16 cellular contexts compared by ENCODE assay signal in genomic region chr2:189483571-189484415, GRCh38. TPM values are rescaled to one million over a fixed set of nuclear protein-coding genes. Genes with fewer than 3 reads are reported as not detected.
DNase-seq lines count a peak whose midpoint lies in the region; ATAC-seq, FAIRE-seq and TF ChIP-seq lines count a peak whose summit lies in the region.
"Had no signal": no experiment of that assay in that cellular context is flagged by ENCODE, and none has a peak within 500 bp of the region (broad histone marks: within the 10 kb centered on the region; RNA-seq: fewer than 3 reads in every experiment).

No MANE protein-coding gene starts in this region.

- H3K4me3 ChIP-seq in K562 (no peak overlapping the region), mesendoderm (ENCODE audit: low read length) (no peak overlapping the region), smooth muscle cell (no peak overlapping the region)
- no peak overlapping the region for H3K4me3 ChIP-seq in naive thymus-derived CD4-positive, alpha-beta T cell (ENCODE audit: low read length)
- H3K4me3 ChIP-seq: SJCRH30 had no signal

- no peaks in the 10 kb centered on the region; a peak in 1 of 5 replicates for H3K4me1 ChIP-seq in K562 (replicated peaks in 1 of 2; ENCODE audit: control insufficient read depth in 2 of 2, insufficient read depth in 2 of 2, low read length in 2 of 2)
- H3K4me1 ChIP-seq in mesendoderm (ENCODE audit: control insufficient read depth, low read depth, low read length) = no peaks in the 10 kb centered on the region
- H3K4me1 ChIP-seq in smooth muscle cell (ENCODE audit: low read depth) = no peaks in the 10 kb centered on the region
- H3K4me1 ChIP-seq in naive thymus-derived CD4-positive, alpha-beta T cell (ENCODE audit: control insufficient read depth in 2 of 2, insufficient read depth in 2 of 2, low read length in 2 of 2) = no peaks in the 10 kb centered on the region
- H3K4me1 ChIP-seq: SJCRH30 had no signal

- no peak for TF ChIP-seq EP300 in K562 (IDR thresholded peaks at IDR 0.05; ENCODE audit: low read length)

- no TSS peak for BruUV-seq in K562 (replicated peaks; lab: Mats Ljungman, UMichigan)

- FAIRE-seq in K562 (lab: Jason Lieb, UNC) = no peak
- FAIRE-seq: D721Med had no signal

- CTCF ChIA-PET in K562 (lab: Yijun Ruan, JAX; ENCODE audit: low intra/inter-chr PET ratio) = no interaction called here
- CTCF ChIA-PET in naive thymus-derived CD4-positive, alpha-beta T cell (lab: Charles Lee) = no interaction called here

- no peaks in the 10 kb centered on the region for H3K4me1 Mint-ChIP-seq in activated naive CD8-positive, alpha-beta T cell treated with anti-CD3 and anti-CD28 coated beads, Interleukin-2, amount 50 U/mL, for 24 hours
- no peaks in the 10 kb centered on the region for H3K4me1 Mint-ChIP-seq in activated naive CD8-positive, alpha-beta T cell treated with anti-CD3 and anti-CD28 coated beads for 36 hours
- H3K4me1 Mint-ChIP-seq in naive thymus-derived CD4-positive, alpha-beta T cell = peaks cover 0 to 1% (median 0%) of the 10 kb centered on the region in 7 donors

- no peak overlapping the region for H3K27ac Mint-ChIP-seq in activated naive CD8-positive, alpha-beta T cell treated with anti-CD3 and anti-CD28 coated beads, Interleukin-2, amount 50 U/mL, for 24 hours
- H3K27ac Mint-ChIP-seq in activated naive CD8-positive, alpha-beta T cell treated with anti-CD3 and anti-CD28 coated beads for 36 hours = no peak overlapping the region
- H3K27ac Mint-ChIP-seq in naive thymus-derived CD4-positive, alpha-beta T cell = no peak overlapping the region
- H3K27ac Mint-ChIP-seq: CD4-positive, alpha-beta T cell had no signal

- no peak overlapping the region for H4K8ac ChIP-seq in mesendoderm (ENCODE audit: low read depth, low read length)

- H3K4me2 ChIP-seq in K562 (ENCODE audit: insufficient read depth, low read length) = no peak overlapping the region
- H3K4me2 ChIP-seq in mesendoderm (ENCODE audit: low read length) = no peak overlapping the region
- H3K4me2 ChIP-seq in smooth muscle cell = peak overlapping the region; percentile 14

- peak; percentile 49 for ATAC-seq in activated naive CD8-positive, alpha-beta T cell treated with anti-CD3 and anti-CD28 coated beads, Interleukin-2, amount 50 U/mL, for 24 hours
- ATAC-seq in K562 = peak; percentile 42; the same call in 1 of the 3 replicates
- ATAC-seq in naive thymus-derived CD4-positive, alpha-beta T cell = no peak

- no peak overlapping the region for H2BK120ac ChIP-seq in mesendoderm (ENCODE audit: low read depth, low read length)

- H3K36me3 ChIP-seq in K562 (ENCODE audit: control insufficient read depth, insufficient read depth, low read length) (no peaks in the 10 kb centered on the region), mesendoderm (ENCODE audit: control insufficient read depth, insufficient read depth, low read length) (no peaks in the 10 kb centered on the region), smooth muscle cell (ENCODE audit: low read depth) (no peaks in the 10 kb centered on the region)
- no peaks in the 10 kb centered on the region for H3K36me3 ChIP-seq in naive thymus-derived CD4-positive, alpha-beta T cell (ENCODE audit: control insufficient read depth in 2 of 3, insufficient read depth in 3 of 3, low read length in 3 of 3)
- H3K36me3 ChIP-seq: SJCRH30 had no signal

- TF ChIP-seq RAD21 in K562 (CRISPR knock-in tag; conservative IDR thresholded peaks at IDR 0.05 in 1 of 2, IDR thresholded peaks at IDR 0.05 in 1 of 2) = no peak

- H3K56ac ChIP-seq in mesendoderm (ENCODE audit: low read length) = no peak overlapping the region

- H3K9me3 Mint-ChIP-seq in activated naive CD8-positive, alpha-beta T cell treated with anti-CD3 and anti-CD28 coated beads, Interleukin-2, amount 50 U/mL, for 24 hours = no peaks in the 10 kb centered on the region
- H3K9me3 Mint-ChIP-seq in activated naive CD8-positive, alpha-beta T cell treated with anti-CD3 and anti-CD28 coated beads for 36 hours = no peaks in the 10 kb centered on the region
- H3K9me3 Mint-ChIP-seq in naive thymus-derived CD4-positive, alpha-beta T cell = no peaks in the 10 kb centered on the region
- H3K9me3 Mint-ChIP-seq: CD4-positive, alpha-beta T cell had no signal

- H3K9me3 ChIP-seq in K562 (replicated peaks; ENCODE audit: control insufficient read depth, insufficient read depth, low read depth, low read length) = no peaks in the 10 kb centered on the region
- no peaks in the 10 kb centered on the region for H3K9me3 ChIP-seq in smooth muscle cell (replicated peaks; ENCODE audit: low read depth)
- no peaks in the 10 kb centered on the region for H3K9me3 ChIP-seq in naive thymus-derived CD4-positive, alpha-beta T cell (ENCODE audit: control insufficient read depth in 2 of 3, low read length in 3 of 3)
- H3K9me3 ChIP-seq: SJCRH30 had no signal

- 53% methylated on average over 7 of the region's 10 CpGs for WGBS in K562 (ENCODE audit: insufficient coverage, low coverage, missing lambda C conversion rate)
- no CpG with 5 or more reads among the region's 10 CpGs for WGBS in mesendoderm (ENCODE audit: extremely low coverage, insufficient coverage, low lambda C conversion rate)
- WGBS in smooth muscle cell (ENCODE audit: low lambda C conversion rate) = 54% methylated on average over 10 of the region's 10 CpGs

- no peak overlapping the region for H2BK5ac ChIP-seq in mesendoderm (ENCODE audit: low read length)

- H3K4ac ChIP-seq in mesendoderm (ENCODE audit: low read depth, low read length) = no peak overlapping the region

- in situ Hi-C loops in K562 (cut with MboI) = loop anchor here (10.0 to 25.0 kb wide), 2 partner anchors 151 to 579 kb away; partner anchors contain the start of gene MSTN

- no peak overlapping the region for H3K18ac ChIP-seq in mesendoderm (ENCODE audit: low read length)

- H3F3A ChIP-seq in smooth muscle cell (ENCODE audit: low read depth) = peaks cover 7% of the 10 kb centered on the region

- H3K23ac ChIP-seq in mesendoderm (ENCODE audit: low read length) = peak overlapping the region; percentile 48

- H3K27me3 Mint-ChIP-seq in activated naive CD8-positive, alpha-beta T cell treated with anti-CD3 and anti-CD28 coated beads, Interleukin-2, amount 50 U/mL, for 24 hours = no peaks in the 10 kb centered on the region
- H3K27me3 Mint-ChIP-seq in activated naive CD8-positive, alpha-beta T cell treated with anti-CD3 and anti-CD28 coated beads for 36 hours = no peaks in the 10 kb centered on the region
- H3K27me3 Mint-ChIP-seq in naive thymus-derived CD4-positive, alpha-beta T cell = peaks cover 0 to 7% (median 0%) of the 10 kb centered on the region in 5 donors
- H3K27me3 Mint-ChIP-seq: CD4-positive, alpha-beta T cell had no signal

- H3K27me3 ChIP-seq in K562 (ENCODE audit: control insufficient read depth in 2 of 2, insufficient read depth in 2 of 2, low read length in 2 of 2) (no peaks in the 10 kb centered on the region), mesendoderm (ENCODE audit: insufficient read depth, low read length, poor library complexity) (no peaks in the 10 kb centered on the region), smooth muscle cell (ENCODE audit: low read depth) (no peaks in the 10 kb centered on the region)
- no peaks in the 10 kb centered on the region for H3K27me3 ChIP-seq in naive thymus-derived CD4-positive, alpha-beta T cell (ENCODE audit: control insufficient read depth in 2 of 2, insufficient read depth in 2 of 2, low read length in 2 of 2)
- H3K27me3 ChIP-seq: SJCRH30 had no signal

- no peak for TF ChIP-seq POLR2A in K562 (conservative IDR thresholded peaks at IDR 0.05)

- H3K36me3 Mint-ChIP-seq in activated naive CD8-positive, alpha-beta T cell treated with anti-CD3 and anti-CD28 coated beads, Interleukin-2, amount 50 U/mL, for 24 hours (ENCODE audit: low read depth) = no peaks in the 10 kb centered on the region
- H3K36me3 Mint-ChIP-seq in activated naive CD8-positive, alpha-beta T cell treated with anti-CD3 and anti-CD28 coated beads for 36 hours = no peaks in the 10 kb centered on the region
- H3K36me3 Mint-ChIP-seq in naive thymus-derived CD4-positive, alpha-beta T cell = no peaks in the 10 kb centered on the region

- no peak overlapping the region for H3K27ac ChIP-seq in K562 (ENCODE audit: extremely low read depth, low read depth, low read length)
- no peak overlapping the region for H3K27ac ChIP-seq in mesendoderm (ENCODE audit: low read depth, low read length)
- H3K27ac ChIP-seq in smooth muscle cell (ENCODE audit: low read depth) = no peak overlapping the region
- no peak overlapping the region for H3K27ac ChIP-seq in naive thymus-derived CD4-positive, alpha-beta T cell (ENCODE audit: low read depth, low read length)
- H3K27ac ChIP-seq: SJCRH30 had no signal

- no peaks in the 10 kb centered on the region for H3K79me1 ChIP-seq in mesendoderm (ENCODE audit: low read length)

- H3K79me2 ChIP-seq in K562 (ENCODE audit: control insufficient read depth, insufficient read depth, low read length) (no peaks in the 10 kb centered on the region), mesendoderm (ENCODE audit: control insufficient read depth, insufficient read depth, low read length) (no peaks in the 10 kb centered on the region), smooth muscle cell (ENCODE audit: low read depth) (no peaks in the 10 kb centered on the region)

- H2AK5ac ChIP-seq in mesendoderm (ENCODE audit: low read length) = no peak overlapping the region

- no peak overlapping the region for H3K4me3 Mint-ChIP-seq in activated naive CD8-positive, alpha-beta T cell treated with anti-CD3 and anti-CD28 coated beads, Interleukin-2, amount 50 U/mL, for 24 hours
- H3K4me3 Mint-ChIP-seq in activated naive CD8-positive, alpha-beta T cell treated with anti-CD3 and anti-CD28 coated beads for 36 hours = no peak overlapping the region
- H3K4me3 Mint-ChIP-seq in naive thymus-derived CD4-positive, alpha-beta T cell = no peak overlapping the region
- H3K4me3 Mint-ChIP-seq: CD4-positive, alpha-beta T cell had no signal

- TF ChIP-seq CTCF in K562 (IDR thresholded peaks at IDR 0.05 in 2 of 3, conservative IDR thresholded peaks at IDR 0.05 in 1 of 3; ENCODE audit: insufficient read depth in 2 of 3, low read depth in 1 of 3, low read length in 3 of 3) (no peak), smooth muscle cell (IDR thresholded peaks at IDR 0.05; ENCODE audit: borderline replicate concordance, insufficient read depth, poor library complexity, severe bottlenecking) (no peak)

- POLR2A ChIA-PET in K562 (lab: Yijun Ruan, JAX) = no interaction called here
- POLR2A ChIA-PET in naive thymus-derived CD4-positive, alpha-beta T cell (lab: Charles Lee) = no interaction called here

- H3K9ac ChIP-seq in K562 (ENCODE audit: insufficient read depth in 1 of 2, low read depth in 2 of 2, low read length in 2 of 2) = peak overlapping the region in 1 of 2 experiments; percentile 64; a peak in 1 of 4 replicates
- H3K9ac ChIP-seq in mesendoderm (ENCODE audit: low read length) = no peak overlapping the region
- no peak overlapping the region for H3K9ac ChIP-seq in smooth muscle cell (ENCODE audit: low read depth)

- DNase-seq in activated naive CD8-positive, alpha-beta T cell treated with anti-CD3 and anti-CD28 coated beads, Interleukin-2, amount 50 U/mL, for 24 hours = no peak
- DNase-seq in activated naive CD8-positive, alpha-beta T cell treated with anti-CD3 and anti-CD28 coated beads for 36 hours = no peak
- DNase-seq in K562 (ENCODE audit: extremely low read depth in 1 of 4, low spot score in 3 of 4) (no peak), mesendoderm (no peak), smooth muscle cell (lab: John Stamatoyannopoulos, UW; ENCODE audit: unreplicated experiment) (no peak), NCI-H2227 treated with DMSO at 0.1 percent for 48 hours (lab: John Stamatoyannopoulos, UW) (no peak), SIG-M5 treated with dmso at 0.1 percent for 504 hours (lab: John Stamatoyannopoulos, UW; ENCODE audit: unreplicated experiment) (no peak)
- no peak for DNase-seq in naive thymus-derived CD4-positive, alpha-beta T cell
- DNase-seq: CD4-positive, alpha-beta T cell; H7; NCI-H1417; NCI-H1930; NCI-H2171; NCI-H510A; SJCRH30 had no signal

- no peak overlapping the region for H2AFZ ChIP-seq in K562 (ENCODE audit: low read depth, low read length)
- no peak overlapping the region for H2AFZ ChIP-seq in smooth muscle cell (ENCODE audit: low read depth)

- intact Hi-C loops in K562 (cut with micrococcal nuclease) = no loop called here
- intact Hi-C loops in naive thymus-derived CD4-positive, alpha-beta T cell (cut with micrococcal nuclease) = no loop called here

- H4K5ac ChIP-seq in mesendoderm (ENCODE audit: low read length) = no peak overlapping the region

- no peaks in the 10 kb centered on the region for H3K9me1 ChIP-seq in K562 (ENCODE audit: control insufficient read depth, insufficient read depth, low read length)

- no peaks in the 10 kb centered on the region for H4K20me1 ChIP-seq in K562 (replicated peaks; ENCODE audit: control insufficient read depth, insufficient read depth, low read length)
- H4K20me1 ChIP-seq in smooth muscle cell (ENCODE audit: low read depth) = no peaks in the 10 kb centered on the region

- no peak overlapping the region for H2BK15ac ChIP-seq in mesendoderm (replicated peaks; ENCODE audit: low read depth)

RNA-seq across cellular contexts. Expression of gene WDR75, which starts 42.5 kb away (rescaled TPM):
- total RNA-seq in activated naive CD8-positive, alpha-beta T cell treated with anti-CD3 and anti-CD28 coated beads for 36 hours = 100 to 1,000 TPM; 121 to 133 TPM
- 71.2 and 129 TPM in 2 replicates for total RNA-seq in K562 (2011; cell fraction: chromatin; rRNA removed; ENCODE audit: low replicate concordance)
- 59.6 and 96.4 TPM in 2 replicates for total RNA-seq in K562 (2011; cell fraction: nucleolus; rRNA removed)
- total RNA-seq in K562 (2011; cell fraction: nucleoplasm; rRNA removed) = 83.7 and 87.0 TPM in 2 replicates
- total RNA-seq in K562 (2014; rRNA removed) = 50.9 and 59.6 TPM in 2 replicates
- 81.4 and 91.9 TPM in 2 replicates for total RNA-seq in K562 (2014; rRNA removed; fragmentation: Illumina TruSeq; extraction: Trizol)
- total RNA-seq in K562 (2015; rRNA removed; fragmentation: Illumina TruSeq; extraction: Trizol) = 71.7 and 76.4 TPM in 2 replicates
- total RNA-seq in K562 (2021) = 54.2 and 59.1 TPM in 2 replicates
- polyA plus RNA-seq in K562 (2011; rRNA removed) = 71.7 and 104 TPM in 2 replicates
- polyA plus RNA-seq in K562 (2011; cell fraction: cytosol; rRNA removed) = 21.9 and 26.6 TPM in 2 replicates
- 140 and 156 TPM in 2 replicates for polyA plus RNA-seq in K562 (2011; cell fraction: nucleus; rRNA removed)
- 25.7 and 120 TPM in 2 replicates for polyA plus RNA-seq in K562 (2012)
- polyA plus RNA-seq in K562 (2014; fragmentation: Illumina TruSeq; extraction: Trizol) = 90.9 and 146 TPM in 2 replicates
- polyA plus RNA-seq in K562 (2014; fragmentation: Nextera tagmentation; extraction: Ambion mirVana) = 100 to 1,000 TPM in 1 of 2 experiments, 10 to 100 TPM in 1; 66.3 to 111 TPM
- polyA plus RNA-seq in K562 (2014; rRNA removed) = 60.4 and 68.9 TPM in 2 replicates
- 97.3 and 100 TPM in 2 replicates for polyA minus RNA-seq in K562 (2011; rRNA and poly(A)+ RNA removed)
- 19.5 and 28.0 TPM in 2 replicates for polyA minus RNA-seq in K562 (2011; cell fraction: cytosol; rRNA and poly(A)+ RNA removed)
- polyA minus RNA-seq in K562 (2011; cell fraction: nucleus; rRNA and poly(A)+ RNA removed) = 96.5 and 115 TPM in 2 replicates
- 87.9 TPM for polyA plus RNA-seq in mesendoderm (2013, experiment 1 of 2)
- 85.0 TPM for polyA plus RNA-seq in mesendoderm (2013, experiment 2 of 2)
- 63.0 and 67.4 TPM in 2 replicates for total RNA-seq in smooth muscle cell
- 22.7 and 28.4 TPM in 2 replicates for polyA plus RNA-seq in smooth muscle cell
- total RNA-seq in naive thymus-derived CD4-positive, alpha-beta T cell = 10 to 100 TPM; 39.9 to 67.4 (median 60.7) TPM
- polyA plus RNA-seq in naive thymus-derived CD4-positive, alpha-beta T cell = 10 to 100 TPM; 14.2 to 19.3 TPM
